ENCODE assay signal across 7 cellular contexts in genomic region chr2:62344472-62344871, GRCh38.
A peak's percentile ranks its signal among the peaks of the same experiment; 100 is the strongest.
DNase-seq lines count a peak whose midpoint lies in the region; ATAC-seq, FAIRE-seq and TF ChIP-seq lines count a peak whose summit lies in the region.

No MANE protein-coding gene starts in this region.

- H3K9me1 ChIP-seq in keratinocyte (ENCODE audit: control insufficient read depth, extremely low read depth, insufficient read depth, low read length), result no peaks in the 10 kb centered on the region

- H3K9me3 ChIP-seq in keratinocyte (ENCODE audit: control insufficient read depth, low read depth, low read length), result no peaks in the 10 kb centered on the region

- peak; percentile 51 for FAIRE-seq in keratinocyte (lab: Jason Lieb, UNC)

- dilution Hi-C loops in keratinocyte (cut with MboI; ENCODE audit: extremely low pct_ligation_motif_present, low sequenced_read_pairs), result no loop called here

- H3K36me3 ChIP-seq in keratinocyte (ENCODE audit: control insufficient read depth in 2 of 2, extremely low read depth in 1 of 2, insufficient read depth in 2 of 2, low read length in 2 of 2), result no peaks in the 10 kb centered on the region

- H3K9ac ChIP-seq in keratinocyte (ENCODE audit: control insufficient read depth, extremely low read depth, insufficient read depth, low read length), result no peak overlapping the region

- CTCF ChIA-PET in HEK293T (lab: Yijun Ruan, JAX), result no interaction called here

- no peaks in the 10 kb centered on the region for H3K27me3 ChIP-seq in keratinocyte (ENCODE audit: control insufficient read depth, extremely low read depth, insufficient read depth, low read length)

- ATAC-seq in GM18858 (IDR thresholded peaks at IDR 0.05; ENCODE audit: unreplicated experiment), result peak; percentile 81
- ATAC-seq in GM21528 (IDR thresholded peaks at IDR 0.05; ENCODE audit: low FRiP score, unreplicated experiment), result peak; percentile 61
- ATAC-seq in HG03520 (IDR thresholded peaks at IDR 0.05; ENCODE audit: unreplicated experiment), result peak; percentile 63

- TF ChIP-seq CTCF in keratinocyte (optimal IDR thresholded peaks at IDR 0.05 in 1 of 3, IDR thresholded peaks at IDR 0.05 in 1 of 3, conservative IDR thresholded peaks at IDR 0.05 in 1 of 3; ENCODE audit: extremely low read depth in 1 of 3, insufficient read depth in 2 of 3, low read length in 3 of 3), result no peak

- peak; percentile 9 for DNase-seq in keratinocyte (ENCODE audit: low read depth, low spot score)
- DNase-seq in HEK293T (ENCODE audit: extremely low spot score), result no peak
- DNase-seq in effector CD8-positive, alpha-beta T cell (lab: John Stamatoyannopoulos, UW), result no peak
- DNase-seq in activated CD8-positive, alpha-beta memory T cell treated with anti-CD3 and anti-CD28 coated beads, Interleukin-2, amount 50 U/mL, for 48 hours, result no peak

- H3K27ac ChIP-seq in keratinocyte (ENCODE audit: control insufficient read depth, insufficient read depth, low read length), result no peak overlapping the region

- peak overlapping the region; percentile 6 for H3K4me2 ChIP-seq in keratinocyte (ENCODE audit: control insufficient read depth, extremely low read depth, insufficient read depth, low read depth, low read length)

- H3K4me3 ChIP-seq in keratinocyte (ENCODE audit: control insufficient read depth in 2 of 3, extremely low read depth in 1 of 3, insufficient read depth in 2 of 3, low read depth in 1 of 3, low read length in 3 of 3), result no peak overlapping the region

- POLR2A ChIA-PET in HEK293T (lab: Yijun Ruan, JAX), result no interaction called here

- H2AFZ ChIP-seq in keratinocyte (ENCODE audit: control insufficient read depth, low read length), result no peak overlapping the region

- no peaks in the 10 kb centered on the region for H4K20me1 ChIP-seq in keratinocyte (ENCODE audit: control insufficient read depth, extremely low read depth, insufficient read depth, low read length)

- no peaks in the 10 kb centered on the region for H3K79me2 ChIP-seq in keratinocyte (ENCODE audit: control insufficient read depth, insufficient read depth, low read length)

- H3K4me1 ChIP-seq in keratinocyte (ENCODE audit: control insufficient read depth, extremely low read depth, insufficient read depth, low read length), result peaks cover 3% of the 10 kb centered on the region

TF ChIP-seq in HEK293T, 16 proteins besides CTCF, POLR2A, EP300 and RAD21:
- TF ChIP-seq CTBP1 (IDR thresholded peaks at IDR 0.05; ENCODE audit: borderline replicate concordance) (no peak), FOXM1 (IDR thresholded peaks at IDR 0.05; ENCODE audit: borderline replicate concordance) (no peak), PKNOX1 (IDR thresholded peaks at IDR 0.05) (no peak), BHLHE40 (IDR thresholded peaks at IDR 0.05; ENCODE audit: borderline replicate concordance) (no peak), SP1 (IDR thresholded peaks at IDR 0.05) (no peak), FOXK2 (IDR thresholded peaks at IDR 0.05) (no peak), ARNT (IDR thresholded peaks at IDR 0.05) (no peak), LEF1 (IDR thresholded peaks at IDR 0.05; ENCODE audit: borderline replicate concordance) (no peak), NFRKB (IDR thresholded peaks at IDR 0.05) (no peak), TARDBP (IDR thresholded peaks at IDR 0.05) (no peak), FOXA1 (IDR thresholded peaks at IDR 0.05) (no peak), SUZ12 (IDR thresholded peaks at IDR 0.05) (no peak), HDGF (IDR thresholded peaks at IDR 0.05; ENCODE audit: borderline replicate concordance) (no peak), L3MBTL2 (conservative IDR thresholded peaks at IDR 0.05) (no peak), ELF4 (IDR thresholded peaks at IDR 0.05) (no peak), ZNF384 (IDR thresholded peaks at IDR 0.05) (no peak)
TF ChIP-seq in HEK293T: peak in this region for 0.
